ENCODE assay signal across 12 cellular contexts in the genomic region with DNA sequence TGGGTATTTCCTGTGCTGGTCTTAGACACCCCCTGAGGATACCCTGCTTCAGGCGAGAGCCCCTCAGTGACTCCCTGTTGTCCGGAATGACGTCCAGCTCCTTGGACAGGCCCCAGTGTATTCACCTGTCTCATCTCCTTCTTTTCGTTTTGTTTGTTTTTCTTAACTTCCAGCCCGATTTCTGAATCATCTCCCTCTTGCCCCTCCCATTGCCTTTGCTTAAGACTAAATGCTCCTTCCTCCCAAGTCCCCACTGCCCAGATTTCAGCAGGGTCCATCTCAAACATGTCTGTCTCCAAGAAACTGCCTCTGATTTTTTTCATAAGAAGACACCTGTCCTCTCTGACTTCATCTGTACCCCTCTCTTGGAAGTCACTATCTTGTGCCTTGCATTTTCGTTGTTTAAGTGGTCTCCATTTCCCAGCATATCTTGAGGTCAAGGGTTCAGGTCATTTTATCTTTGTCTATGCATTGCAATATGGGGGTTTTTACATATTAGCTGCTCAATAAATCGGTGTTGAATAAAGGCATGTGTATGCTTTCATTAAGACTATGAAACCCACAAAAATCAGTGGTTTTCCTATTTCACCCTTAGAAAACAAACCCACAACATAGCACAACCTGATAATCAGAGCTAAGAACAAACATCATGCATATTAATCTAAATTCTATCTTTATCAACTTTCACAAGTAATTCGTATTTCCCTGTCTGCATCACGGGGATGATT. TPM values are rescaled to one million over a fixed set of nuclear protein-coding genes. Genes with fewer than 3 reads are reported as not detected.
DNase-seq lines count a peak whose midpoint lies in the region; ATAC-seq and TF ChIP-seq lines count a peak whose summit lies in the region.
"Had no signal": no experiment of that assay in that cellular context is flagged by ENCODE, and none has a peak within 500 bp of the region (broad histone marks: within the 10 kb centered on the region; RNA-seq: fewer than 3 reads in every experiment).

No MANE protein-coding gene starts in this region.

- H3K36me3 ChIP-seq in CD4-positive, alpha-beta memory T cell (ENCODE audit: insufficient read depth, low read length) = no peaks in the 10 kb centered on the region
- H3K36me3 ChIP-seq in WERI-Rb-1 = no peaks in the 10 kb centered on the region
- H3K36me3 ChIP-seq: pancreas had no signal

- H3K36me3 Mint-ChIP-seq in CD4-positive, alpha-beta memory T cell = peaks cover 0 to 1% of the 10 kb centered on the region in 2 donors
- H3K36me3 Mint-ChIP-seq in T-cell = no peaks in the 10 kb centered on the region

- peaks cover 22% of the 10 kb centered on the region for H3K4me1 ChIP-seq in CD4-positive, alpha-beta memory T cell (ENCODE audit: insufficient read depth, low read length)
- H3K4me1 ChIP-seq: pancreas had no signal

- peaks cover 0 to 4% (median 0%) of the 10 kb centered on the region in 8 donors for H3K9me3 Mint-ChIP-seq in CD4-positive, alpha-beta memory T cell
- H3K9me3 Mint-ChIP-seq in T-cell = no peaks in the 10 kb centered on the region
- no peaks in the 10 kb centered on the region for H3K9me3 Mint-ChIP-seq in stimulated activated naive CD8-positive, alpha-beta T cell treated with anti-CD3 and anti-CD28 coated beads, Interleukin-15, amount 100 ng/mL, for 72 hours

- H3K4me3 ChIP-seq in CD4-positive, alpha-beta memory T cell (ENCODE audit: low read length in 2 of 2) = peak overlapping the region in 1 of 2 donors; percentile 29
- H3K4me3 ChIP-seq in WERI-Rb-1 (ENCODE audit: low read depth, low read length) = no peak overlapping the region
- H3K4me3 ChIP-seq: pancreas had no signal

- no peak for TF ChIP-seq CTCF in WERI-Rb-1 (IDR thresholded peaks at IDR 0.05; ENCODE audit: low read depth, low read length)

- H3K27me3 ChIP-seq in CD4-positive, alpha-beta memory T cell (ENCODE audit: insufficient read depth, low read length) = no peaks in the 10 kb centered on the region
- H3K27me3 ChIP-seq in WERI-Rb-1 (ENCODE audit: insufficient read depth, low read depth, severe bottlenecking) = no peaks in the 10 kb centered on the region
- H3K27me3 ChIP-seq: pancreas had no signal

- ATAC-seq in GM19438 (IDR thresholded peaks at IDR 0.05; ENCODE audit: low read depth, unreplicated experiment) (peak; percentile 37), HG02981 (IDR thresholded peaks at IDR 0.05; ENCODE audit: unreplicated experiment) (peak; percentile 44), T-cell (replicated peaks in 1 of 4) (peak in 2 of 4 experiments; percentile 15 to 63)
- no peak for ATAC-seq in stimulated activated naive CD8-positive, alpha-beta T cell treated with anti-CD3 and anti-CD28 coated beads, Interleukin-15, amount 100 ng/mL, for 72 hours

- no peak overlapping the region for H3K27ac ChIP-seq in CD4-positive, alpha-beta memory T cell (ENCODE audit: low read depth, low read length)
- no peak overlapping the region for H3K27ac ChIP-seq in WERI-Rb-1
- H3K27ac ChIP-seq: pancreas had no signal

- H3K4me1 Mint-ChIP-seq in CD4-positive, alpha-beta memory T cell = peaks cover 20 to 28% (median 21%) of the 10 kb centered on the region in 4 donors
- peaks cover 21 to 24% (median 24%) of the 10 kb centered on the region in 3 donors for H3K4me1 Mint-ChIP-seq in T-cell
- H3K4me1 Mint-ChIP-seq in stimulated activated naive CD8-positive, alpha-beta T cell treated with anti-CD3 and anti-CD28 coated beads, Interleukin-15, amount 100 ng/mL, for 72 hours = peaks cover 23% of the 10 kb centered on the region

- no peaks in the 10 kb centered on the region for H3K9me3 ChIP-seq in CD4-positive, alpha-beta memory T cell (ENCODE audit: control insufficient read depth in 1 of 2, low read length in 2 of 2)
- no peaks in the 10 kb centered on the region for H3K9me3 ChIP-seq in WERI-Rb-1 (ENCODE audit: severe bottlenecking)
- H3K9me3 ChIP-seq: pancreas had no signal

- intact Hi-C loops in CD4-positive, alpha-beta memory T cell (cut with micrococcal nuclease) = no loop called here

- peaks cover 3 to 31% of the 10 kb centered on the region in 2 donors for H3K27me3 Mint-ChIP-seq in CD4-positive, alpha-beta memory T cell
- H3K27me3 Mint-ChIP-seq in T-cell = peaks cover 22 to 52% of the 10 kb centered on the region in 2 donors
- H3K27me3 Mint-ChIP-seq in stimulated activated naive CD8-positive, alpha-beta T cell treated with anti-CD3 and anti-CD28 coated beads, Interleukin-15, amount 100 ng/mL, for 72 hours = peaks cover 62% of the 10 kb centered on the region

- DNase-seq in CD4-positive, alpha-beta memory T cell = peak in 1 of 5 donors; percentile 5
- DNase-seq in T-cell = no peak
- DNase-seq in stimulated activated naive CD8-positive, alpha-beta T cell treated with anti-CD3 and anti-CD28 coated beads, Interleukin-15, amount 100 ng/mL, for 72 hours = no peak
- DNase-seq in NCI-H2227 treated with DMSO at 0.1 percent for 48 hours (lab: John Stamatoyannopoulos, UW) = no peak
- no peak for DNase-seq in WERI-Rb-1
- DNase-seq in NCI-H774 (lab: John Stamatoyannopoulos, UW) = no peak
- DNase-seq: amniotic stem cell, kidney, NCI-H1436 treated with DMSO at 0.1 percent for 48 hours, pancreas had no signal

- POLR2A ChIA-PET in CD4-positive, alpha-beta memory T cell (lab: Charles Lee; ENCODE audit: partially characterized antibody) = no interaction called here
- POLR2A ChIA-PET in T-cell (lab: Charles Lee) = no interaction called here

- peak overlapping the region; percentile 48 to 82 (median 66) for H3K4me3 Mint-ChIP-seq in CD4-positive, alpha-beta memory T cell
- peak overlapping the region; percentile 29 to 52 (median 42) for H3K4me3 Mint-ChIP-seq in T-cell
- no peak overlapping the region for H3K4me3 Mint-ChIP-seq in stimulated activated naive CD8-positive, alpha-beta T cell treated with anti-CD3 and anti-CD28 coated beads, Interleukin-15, amount 100 ng/mL, for 72 hours

- peak overlapping the region in 5 of 7 donors; percentile 10 to 88 (median 57) for H3K27ac Mint-ChIP-seq in CD4-positive, alpha-beta memory T cell
- peak overlapping the region in 1 of 2 donors; percentile 50 for H3K27ac Mint-ChIP-seq in T-cell
- H3K27ac Mint-ChIP-seq in stimulated activated naive CD8-positive, alpha-beta T cell treated with anti-CD3 and anti-CD28 coated beads, Interleukin-15, amount 100 ng/mL, for 72 hours = no peak overlapping the region

- CTCF ChIA-PET in CD4-positive, alpha-beta memory T cell (lab: Charles Lee; ENCODE audit: partially characterized antibody) = no interaction called here
- CTCF ChIA-PET in T-cell (lab: Charles Lee) = interaction anchor here in 1 of 2 donors (0.6 kb wide), 1 partner anchor 12 kb away, joined by 3 read pairs; no protein-coding TSS in a partner anchor

RNA-seq across cellular contexts. Expression of a gene that starts 58.4 kb away (rescaled TPM):
- total RNA-seq in CD4-positive, alpha-beta memory T cell = 100 to 1,000 TPM; 193 to 196 TPM
- 10 to 100 TPM; 46.8 to 66.4 TPM for polyA plus RNA-seq in CD4-positive, alpha-beta memory T cell
- 100 to 1,000 TPM; 106 to 147 (median 124) TPM for total RNA-seq in T-cell

Comparison
In these comparisons a context has a peak if more than half of its experiments do, and no peak if none do; other contexts are left out.
1. H3K27ac Mint-ChIP-seq: peak in CD4-positive, alpha-beta memory T cell (5 of 7); none in stimulated activated naive CD8-positive, alpha-beta T cell treated with anti-CD3 and anti-CD28 coated beads, Interleukin-15, amount 100 ng/mL, for 72 hours (0 of 2).
2. H3K4me3 Mint-ChIP-seq: peak in CD4-positive, alpha-beta memory T cell (8 of 8) and T-cell (3 of 3); none in stimulated activated naive CD8-positive, alpha-beta T cell treated with anti-CD3 and anti-CD28 coated beads, Interleukin-15, amount 100 ng/mL, for 72 hours (0 of 2).